In genomic region chr20:47267621-47268020, GRCh38 we compare ENCODE assay signal across 21 cellular contexts.
"Had no signal": no experiment of that assay in that cellular context is flagged by ENCODE, and none has a peak within 500 bp of the region (broad histone marks: within the 10 kb centered on the region; RNA-seq: fewer than 3 reads in every experiment).

No MANE protein-coding gene starts in this region.

- H3K27me3 Mint-ChIP-seq: memory B cell; natural killer cell treated with Interleukin-12 subunit alpha and Interleukin-12 subunit beta and Interleukin-15 and Interleukin-18, amount 100 ng/mL, for 72 hours had no signal

- DNase-seq: activated CD4-positive, alpha-beta T cell treated with anti-CD3 and anti-CD28 coated beads, Interleukin-2, amount 50 U/mL, for 4 hours; activated CD8-positive, alpha-beta memory T cell treated with anti-CD3 and anti-CD28 coated beads, Interleukin-2, amount 50 U/mL, for 4 hours; activated naive CD4-positive, alpha-beta T cell; colonic mucosa; effector CD8-positive, alpha-beta T cell; heart right ventricle; islet precursor cell; occipital lobe; psoas muscle; spleen; stimulated activated CD4-positive, alpha-beta T cell treated with anti-CD3 and anti-CD28 coated beads, Interleukin-1b, Interleukin-23, amount 100 ng/mL, for 48 hours; stimulated activated naive CD4-positive, alpha-beta T cell treated with Interleukin-2 at 50 U/mL for 16 hours; upper lobe of left lung had no signal

- H3K36me3 Mint-ChIP-seq: natural killer cell treated with Interleukin-12 subunit alpha and Interleukin-12 subunit beta and Interleukin-15 and Interleukin-18, amount 100 ng/mL, for 72 hours had no signal

- FAIRE-seq: frontal cortex, TTC549 had no signal

- H3K9me3 Mint-ChIP-seq: activated T-helper 1 cell treated with anti-CD3 and anti-CD28 coated beads, Interleukin-12 subunit alpha, Interleukin-12 subunit beta, Interleukin-2, Interleukin-4 antibody, amounts not matched to agents 30 ng/mL and 10 ng/mL and 1 ng/mL, durations not matched to agents 14 hours and 24 hours and 36 hours; memory B cell; natural killer cell treated with Interleukin-12 subunit alpha and Interleukin-12 subunit beta and Interleukin-15 and Interleukin-18, amount 100 ng/mL, for 72 hours; T-helper 1 cell treated with Interleukin-12 subunit alpha and Interleukin-12 subunit beta and Interleukin-4 antibody, amounts not matched to agents 30 μg/mL and 1 μg/mL, for 36 hours had no signal

- H3K27ac ChIP-seq: colonic mucosa, heart right ventricle, psoas muscle, spleen, upper lobe of left lung had no signal

- H3K27ac Mint-ChIP-seq: T-helper 1 cell treated with Interleukin-12 subunit alpha and Interleukin-12 subunit beta and Interleukin-4 antibody, amounts not matched to agents 30 μg/mL and 1 μg/mL, for 36 hours had no signal

- ATAC-seq: heart right ventricle; left lobe of liver; natural killer cell treated with Interleukin-12 subunit alpha and Interleukin-12 subunit beta and Interleukin-15 and Interleukin-18, amount 100 ng/mL, for 72 hours; psoas muscle; sciatic nerve had no signal

- H3K4me3 Mint-ChIP-seq: activated T-helper 1 cell treated with anti-CD3 and anti-CD28 coated beads, Interleukin-12 subunit alpha, Interleukin-12 subunit beta, Interleukin-2, Interleukin-4 antibody, amounts not matched to agents 30 ng/mL and 10 ng/mL and 1 ng/mL, durations not matched to agents 14 hours and 24 hours and 36 hours; memory B cell; natural killer cell treated with Interleukin-12 subunit alpha and Interleukin-12 subunit beta and Interleukin-15 and Interleukin-18, amount 100 ng/mL, for 72 hours; T-helper 1 cell treated with Interleukin-12 subunit alpha and Interleukin-12 subunit beta and Interleukin-4 antibody, amounts not matched to agents 30 μg/mL and 1 μg/mL, for 36 hours had no signal
